In the genomic region with DNA sequence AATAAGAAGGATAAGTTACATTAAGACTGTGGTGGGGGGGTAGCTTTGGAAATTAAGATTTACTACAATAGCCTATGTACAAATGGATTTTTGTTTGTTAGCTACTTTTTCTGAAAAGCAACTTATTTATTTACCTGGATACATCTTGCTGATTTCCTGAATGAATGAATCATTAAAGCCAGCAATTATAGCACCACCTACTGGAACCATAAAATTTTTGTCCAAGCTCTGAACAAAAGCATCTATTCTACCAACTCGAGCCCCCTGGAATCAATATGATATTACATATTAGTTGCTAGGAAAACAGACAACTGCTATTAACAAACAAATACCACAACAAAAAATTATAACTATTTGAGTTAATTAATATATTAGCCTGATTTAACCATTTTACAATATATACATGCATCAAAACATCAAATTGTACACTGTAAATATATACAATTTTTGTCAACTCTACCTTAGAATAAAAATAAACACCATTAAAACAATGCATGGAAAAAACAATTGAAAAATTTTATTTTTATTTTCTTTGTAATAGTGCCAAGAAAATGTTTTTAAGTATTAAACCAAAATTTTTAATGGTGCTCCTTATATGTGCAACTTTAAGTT, we compare ENCODE assay signal across 8 cellular contexts. TPM values are rescaled to one million over a fixed set of nuclear protein-coding genes. Genes with fewer than 3 reads are reported as not detected.
A peak's percentile ranks its signal among the peaks of the same experiment; 100 is the strongest.
DNase-seq lines count a peak whose midpoint lies in the region; ATAC-seq, FAIRE-seq and TF ChIP-seq lines count a peak whose summit lies in the region.

No MANE protein-coding gene starts in this region.

- H3K27me3 ChIP-seq in PC-9 (ENCODE audit: insufficient read depth, low read depth) (no peaks in the 10 kb centered on the region), tibial nerve (no peaks in the 10 kb centered on the region)

- no peak overlapping the region for H3K4me3 ChIP-seq in AG10803 (ENCODE audit: low read length)
- no peak overlapping the region for H3K4me3 ChIP-seq in PC-9
- no peak overlapping the region for H3K4me3 ChIP-seq in fibroblast of the aortic adventitia (ENCODE audit: low read depth, low read length)
- H3K4me3 ChIP-seq in tibial nerve = no peak overlapping the region

- no peak overlapping the region for H3K27ac ChIP-seq in PC-9
- H3K27ac ChIP-seq in tibial nerve = no peak overlapping the region

- H3K36me3 ChIP-seq in PC-9 (ENCODE audit: low read depth) (no peaks in the 10 kb centered on the region), tibial nerve (peaks cover 0 to 48% (median 0%) of the 10 kb centered on the region in 3 donors)

- TF ChIP-seq EP300 in tibial nerve (IDR thresholded peaks at IDR 0.05) = no peak

- POLR2A ChIA-PET in PC-9 (lab: Charles Lee; ENCODE audit: unreplicated experiment) = interaction anchor here (0.7 kb wide), 1 partner anchor 80 kb away, joined by 4 read pairs; no protein-coding TSS in a partner anchor
- POLR2A ChIA-PET in activated CD4-positive, alpha-beta memory T cell treated with anti-CD3 and anti-CD28 coated beads for 36 hours (lab: Charles Lee) = no interaction called here

- intact Hi-C loops in PC-9 (cut with micrococcal nuclease; ENCODE audit: unreplicated experiment) = no loop called here
- intact Hi-C loops in activated CD4-positive, alpha-beta memory T cell treated with anti-CD3 and anti-CD28 coated beads for 36 hours (cut with micrococcal nuclease) = loop anchor here (1.0 kb wide), 1 partner anchor 165 kb away; no protein-coding TSS in a partner anchor

- TF ChIP-seq CTCF in AG10803 (conservative IDR thresholded peaks at IDR 0.05; ENCODE audit: low read length) (peak; percentile 72), PC-9 (conservative IDR thresholded peaks at IDR 0.05) (peak; percentile 66; the same call in 1 of the 2 replicates), fibroblast of the aortic adventitia (IDR thresholded peaks at IDR 0.05; ENCODE audit: insufficient read depth, low read length) (peak; percentile 72), tibial nerve (IDR thresholded peaks at IDR 0.05) (peak; percentile 22 to 36 (median 35))

- H4K20me1 ChIP-seq in PC-9 (ENCODE audit: insufficient read depth) = no peaks in the 10 kb centered on the region

- peak; percentile 70 for FAIRE-seq in GM18507 (lab: Jason Lieb, UNC)

- H3K4me1 ChIP-seq in PC-9 (replicated peaks; ENCODE audit: insufficient read depth) (no peaks in the 10 kb centered on the region), tibial nerve (no peaks in the 10 kb centered on the region)

- H3K4me3 Mint-ChIP-seq in stimulated activated naive CD8-positive, alpha-beta T cell treated with anti-CD3 and anti-CD28 coated beads, Interleukin-15, amount 100 ng/mL, for 72 hours = no peak overlapping the region
- H3K4me3 Mint-ChIP-seq in activated CD4-positive, alpha-beta memory T cell treated with anti-CD3 and anti-CD28 coated beads for 36 hours = no peak overlapping the region

- no peaks in the 10 kb centered on the region for H3F3A ChIP-seq in PC-9 (ENCODE audit: insufficient read depth, low read depth)

- no peaks in the 10 kb centered on the region for H3K79me2 ChIP-seq in PC-9 (ENCODE audit: low read depth)

- no peaks in the 10 kb centered on the region for H3K27me3 Mint-ChIP-seq in stimulated activated naive CD8-positive, alpha-beta T cell treated with anti-CD3 and anti-CD28 coated beads, Interleukin-15, amount 100 ng/mL, for 72 hours
- H3K27me3 Mint-ChIP-seq in activated CD4-positive, alpha-beta memory T cell treated with anti-CD3 and anti-CD28 coated beads for 36 hours = no peaks in the 10 kb centered on the region

- no peaks in the 10 kb centered on the region for H3K9me3 ChIP-seq in PC-9 (ENCODE audit: insufficient read depth, low read depth)
- H3K9me3 ChIP-seq in tibial nerve = no peaks in the 10 kb centered on the region

- peak; percentile 32 for DNase-seq in AG10803 (ENCODE audit: low read depth)
- no peak for DNase-seq in GM18507 (ENCODE audit: extremely low spot score, insufficient read length, low read depth)
- no peak for DNase-seq in PC-9
- peak; percentile 55 for DNase-seq in fibroblast of the aortic adventitia (ENCODE audit: low read depth)
- no peak for DNase-seq in tibial nerve (ENCODE audit: low spot score in 2 of 2)
- DNase-seq in stimulated activated naive CD8-positive, alpha-beta T cell treated with anti-CD3 and anti-CD28 coated beads, Interleukin-15, amount 100 ng/mL, for 72 hours = no peak
- no peak for DNase-seq in activated CD4-positive, alpha-beta memory T cell treated with anti-CD3 and anti-CD28 coated beads for 36 hours

- CTCF ChIA-PET in PC-9 (lab: Charles Lee) = no interaction called here
- CTCF ChIA-PET in activated CD4-positive, alpha-beta memory T cell treated with anti-CD3 and anti-CD28 coated beads for 36 hours (lab: Charles Lee) = interaction anchor here (0.8 to 3.6 kb wide), 17 partner anchors 10 to 585 kb away, joined by 3 to 31 read pairs (median 4); a partner anchor contains a TSS

- H3K9me3 Mint-ChIP-seq in stimulated activated naive CD8-positive, alpha-beta T cell treated with anti-CD3 and anti-CD28 coated beads, Interleukin-15, amount 100 ng/mL, for 72 hours = no peaks in the 10 kb centered on the region
- H3K9me3 Mint-ChIP-seq in activated CD4-positive, alpha-beta memory T cell treated with anti-CD3 and anti-CD28 coated beads for 36 hours = no peaks in the 10 kb centered on the region

- no peak for ATAC-seq in stimulated activated naive CD8-positive, alpha-beta T cell treated with anti-CD3 and anti-CD28 coated beads, Interleukin-15, amount 100 ng/mL, for 72 hours
- ATAC-seq in GM18519 (IDR thresholded peaks at IDR 0.05; ENCODE audit: low FRiP score, unreplicated experiment) = no peak

- no peak overlapping the region for H3K27ac Mint-ChIP-seq in stimulated activated naive CD8-positive, alpha-beta T cell treated with anti-CD3 and anti-CD28 coated beads, Interleukin-15, amount 100 ng/mL, for 72 hours
- no peak overlapping the region for H3K27ac Mint-ChIP-seq in activated CD4-positive, alpha-beta memory T cell treated with anti-CD3 and anti-CD28 coated beads for 36 hours

- BruUV-seq in PC-9 (replicated peaks; lab: Mats Ljungman, UMichigan) = no TSS peak

- TF ChIP-seq POLR2A in tibial nerve (IDR thresholded peaks at IDR 0.05) = no peak

- WGBS in tibial nerve, 2 donors = 0 to 2% methylated on average over 1 of the region's 1 CpG

- no peak overlapping the region for H3K4me2 ChIP-seq in PC-9

- H3K4me1 Mint-ChIP-seq in stimulated activated naive CD8-positive, alpha-beta T cell treated with anti-CD3 and anti-CD28 coated beads, Interleukin-15, amount 100 ng/mL, for 72 hours = no peaks in the 10 kb centered on the region
- no peaks in the 10 kb centered on the region for H3K4me1 Mint-ChIP-seq in activated CD4-positive, alpha-beta memory T cell treated with anti-CD3 and anti-CD28 coated beads for 36 hours (ENCODE audit: low read depth)

- H3K36me3 Mint-ChIP-seq in activated CD4-positive, alpha-beta memory T cell treated with anti-CD3 and anti-CD28 coated beads for 36 hours = peaks cover 30% of the 10 kb centered on the region

- H2AFZ ChIP-seq in PC-9 = no peak overlapping the region

- H3K9me2 ChIP-seq in PC-9 (ENCODE audit: insufficient read depth) = no peaks in the 10 kb centered on the region

RNA-seq across cellular contexts. Expression of a gene that starts 15.3 kb away (rescaled TPM):
- total RNA-seq in PC-9 (2021) (9.1 and 11.3 TPM in 2 replicates), fibroblast of the aortic adventitia (ENCODE audit: low replicate concordance) (5.3 and 8.8 TPM in 2 replicates), tibial nerve (10 to 100 TPM in 2 of 4 donors, 1 to 10 TPM in 2; 6.6 to 19.2 (median 9.0) TPM)
- 10 to 100 TPM; 12.8 to 13.3 TPM for total RNA-seq in activated CD4-positive, alpha-beta memory T cell treated with anti-CD3 and anti-CD28 coated beads for 36 hours

Comparison
In these comparisons a context has a peak if more than half of its experiments do, and no peak if none do; other contexts are left out.
1. DNase-seq: peak in AG10803 (single experiment) and fibroblast of the aortic adventitia (single experiment); none in GM18507 (single experiment), PC-9 (0 of 2), tibial nerve (0 of 2), stimulated activated naive CD8-positive, alpha-beta T cell treated with anti-CD3 and anti-CD28 coated beads, Interleukin-15, amount 100 ng/mL, for 72 hours (0 of 2) and activated CD4-positive, alpha-beta memory T cell treated with anti-CD3 and anti-CD28 coated beads for 36 hours (single experiment).
2. Peak in every context shown above with its lines, with median percentiles within 50 percentile points of each other: CTCF ChIP-seq.